In genomic region chr17:27413792-27414191, GRCh38 we compare ENCODE assay signal across 1 cellular context.
TF ChIP-seq lines count a peak whose summit lies in the region.

No MANE protein-coding gene starts in this region.

TF ChIP-seq in GM12878, 131 proteins besides CTCF, POLR2A, EP300 and RAD21:
- TF ChIP-seq MAX (IDR thresholded peaks at IDR 0.05; ENCODE audit: low read depth, low read length) (no peak), USF1 (IDR thresholded peaks at IDR 0.05; ENCODE audit: borderline replicate concordance, extremely low read length, insufficient read depth, low read depth, low read length) (no peak), PKNOX1 (IDR thresholded peaks at IDR 0.05) (no peak), YY1 (IDR thresholded peaks at IDR 0.05; ENCODE audit: low read depth, low read length) (no peak), IKZF1 (conservative IDR thresholded peaks at IDR 0.05) (0 out of 2 replicates have a peak, but pooled peaks have one; percentile 26), SPI1 (IDR thresholded peaks at IDR 0.05; ENCODE audit: borderline replicate concordance, insufficient read depth, low read depth, low read length) (peak; percentile 83), IRF4 (IDR thresholded peaks at IDR 0.05; ENCODE audit: low read depth, low read length) (0 out of 2 replicates have a peak, but pooled peaks have one; percentile 39), KAT2A (conservative IDR thresholded peaks at IDR 0.05; ENCODE audit: control insufficient read depth, low read depth, low read length) (no peak), STAT1 (conservative IDR thresholded peaks at IDR 0.05) (no peak), PBX3 (IDR thresholded peaks at IDR 0.05; ENCODE audit: insufficient replicate concordance, low read depth, low read length) (no peak)
